ENCODE assay signal across 26 cellular contexts in the genomic region with DNA sequence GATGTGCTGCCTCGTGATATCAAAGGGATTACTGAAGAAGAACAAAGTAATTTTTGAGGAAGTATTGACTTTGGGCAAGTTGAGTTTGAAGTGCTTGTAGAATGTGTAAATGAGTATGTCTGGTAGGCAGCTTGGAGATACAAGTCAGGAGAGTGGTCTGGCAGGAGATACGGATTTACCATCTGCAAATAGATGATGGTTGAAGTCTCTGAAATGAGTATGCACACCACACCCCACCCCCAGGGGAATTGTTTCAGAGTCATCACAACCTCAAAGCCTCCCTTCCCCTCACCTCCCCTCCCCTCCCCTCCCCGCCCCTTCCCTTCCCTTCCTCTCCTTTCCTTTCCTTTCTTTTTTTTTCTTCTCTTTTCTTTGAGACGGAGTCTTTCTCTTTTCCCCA.
DNase-seq lines count a peak whose midpoint lies in the region; ATAC-seq, FAIRE-seq and TF ChIP-seq lines count a peak whose summit lies in the region.
"Had no signal": no experiment of that assay in that cellular context is flagged by ENCODE, and none has a peak within 500 bp of the region (broad histone marks: within the 10 kb centered on the region; RNA-seq: fewer than 3 reads in every experiment).

No MANE protein-coding gene starts in this region.

- no peak overlapping the region for H2AFZ ChIP-seq in DND-41 (ENCODE audit: low read depth, low read length)
- H2AFZ ChIP-seq: PC-9 had no signal

- H3K9ac ChIP-seq in DND-41 (ENCODE audit: low read depth, low read length), result no peak overlapping the region
- H3K9ac ChIP-seq: KMS-11, SK-N-SH had no signal

- H3K27me3 Mint-ChIP-seq in dendritic cell treated with granulocyte-macrophage colony-stimulating factor and Interleukin-4, amounts not matched to agents 40 ng/mL and 50 ng/mL, for 4 days, result peaks cover 1% of the 10 kb centered on the region
- H3K27me3 Mint-ChIP-seq in stimulated activated memory B cell treated with anti-CD40 and anti-IgM and Interleukin-4, amounts not matched to agents 10 μg/mL and 1 μg/mL and 100 μg/mL, for 72 hours, result peaks cover 21% of the 10 kb centered on the region

- peaks cover 13% of the 10 kb centered on the region for H3K36me3 Mint-ChIP-seq in dendritic cell treated with granulocyte-macrophage colony-stimulating factor and Interleukin-4, amounts not matched to agents 40 ng/mL and 50 ng/mL, for 4 days (ENCODE audit: low read depth)
- peaks cover 5% of the 10 kb centered on the region for H3K36me3 Mint-ChIP-seq in stimulated activated memory B cell treated with anti-CD40 and anti-IgM and Interleukin-4, amounts not matched to agents 10 μg/mL and 1 μg/mL and 100 μg/mL, for 72 hours
- H3K36me3 Mint-ChIP-seq: CD8-positive, alpha-beta T cell had no signal

- H3K27me3 ChIP-seq in DND-41 (ENCODE audit: insufficient read depth, low read length, poor library complexity), result peaks cover 3% of the 10 kb centered on the region
- H3K27me3 ChIP-seq: BE2C had no signal

- TF ChIP-seq CTCF in DND-41 (IDR thresholded peaks at IDR 0.05; ENCODE audit: borderline replicate concordance, extremely low read depth, low read length, poor library complexity, severe bottlenecking), result no peak
- TF ChIP-seq CTCF in NB4 (IDR thresholded peaks at IDR 0.05; ENCODE audit: low read depth, low read length), result no peak

- ATAC-seq in DND-41 (ENCODE audit: insufficient read depth, low read depth) (no peak), HG02798 (IDR thresholded peaks at IDR 0.05; ENCODE audit: poor library complexity, unreplicated experiment) (no peak), GM21528 (IDR thresholded peaks at IDR 0.05; ENCODE audit: low FRiP score, unreplicated experiment) (no peak)
- peak; percentile 77 for ATAC-seq in stimulated activated memory B cell treated with anti-CD40 and anti-IgM and Interleukin-4, amounts not matched to agents 10 μg/mL and 1 μg/mL and 100 μg/mL, for 72 hours
- ATAC-seq: CD8-positive, alpha-beta T cell; HCT116 had no signal

- peak overlapping the region; percentile 74 for H3K27ac Mint-ChIP-seq in dendritic cell treated with granulocyte-macrophage colony-stimulating factor and Interleukin-4, amounts not matched to agents 40 ng/mL and 50 ng/mL, for 4 days
- H3K27ac Mint-ChIP-seq in stimulated activated memory B cell treated with anti-CD40 and anti-IgM and Interleukin-4, amounts not matched to agents 10 μg/mL and 1 μg/mL and 100 μg/mL, for 72 hours, result peak overlapping the region; percentile 26
- H3K27ac Mint-ChIP-seq: CD8-positive, alpha-beta T cell had no signal

- no peak for FAIRE-seq in GM19239 (lab: Jason Lieb, UNC)
- FAIRE-seq: G401.6, H1, HTR-8/SVneo had no signal

- H4K20me1 ChIP-seq in DND-41 (ENCODE audit: insufficient read depth, low read length), result no peaks in the 10 kb centered on the region

- no peak for TF ChIP-seq POLR2A in NB4 (IDR thresholded peaks at IDR 0.05; ENCODE audit: extremely low read depth, insufficient read length)

- peaks cover 64% of the 10 kb centered on the region for H3K4me1 Mint-ChIP-seq in dendritic cell treated with granulocyte-macrophage colony-stimulating factor and Interleukin-4, amounts not matched to agents 40 ng/mL and 50 ng/mL, for 4 days (ENCODE audit: low read depth)
- peaks cover 29% of the 10 kb centered on the region for H3K4me1 Mint-ChIP-seq in stimulated activated memory B cell treated with anti-CD40 and anti-IgM and Interleukin-4, amounts not matched to agents 10 μg/mL and 1 μg/mL and 100 μg/mL, for 72 hours

- DNase-seq in DND-41, result peak; percentile 15
- peak; percentile 33 for DNase-seq in NB4 (ENCODE audit: low read depth)
- no peak for DNase-seq in GM19239 (ENCODE audit: insufficient read length, low spot score)
- DNase-seq: BE2C; Calu3; CD8-positive, alpha-beta T cell; DMS153; IMR-90; NCI-H1417; NCI-H1694 treated with DMSO at 0.1 percent for 48 hours; NCI-H2081 treated with DMSO at 0.1 percent for 48 hours; NCI-H2171 treated with DMSO at 0.1 percent for 48 hours; NCI-H524 treated with DMSO at 0.1 percent for 48 hours; PC-9; SHP77 treated with DMSO at 0.1 percent for 48 hours; SK-N-SH had no signal

- no peaks in the 10 kb centered on the region for H3K79me2 ChIP-seq in DND-41 (ENCODE audit: insufficient read depth, low read length)

- no peaks in the 10 kb centered on the region for H3K36me3 ChIP-seq in DND-41 (ENCODE audit: insufficient read depth, low read length)
- H3K36me3 ChIP-seq: BE2C had no signal

- H3K4me3 ChIP-seq in DND-41 (ENCODE audit: low read depth in 1 of 2, low read length in 2 of 2) (no peak overlapping the region), NB4 (ENCODE audit: low read depth, low read length) (no peak overlapping the region)
- H3K4me3 ChIP-seq: PC-9 had no signal

- no peak overlapping the region for H3K4me2 ChIP-seq in DND-41 (ENCODE audit: insufficient read depth, low read length)
- H3K4me2 ChIP-seq: KMS-11, PC-9, SK-N-SH had no signal

- H3K9me3 Mint-ChIP-seq in dendritic cell treated with granulocyte-macrophage colony-stimulating factor and Interleukin-4, amounts not matched to agents 40 ng/mL and 50 ng/mL, for 4 days, result peaks cover 22% of the 10 kb centered on the region
- peaks cover 9% of the 10 kb centered on the region for H3K9me3 Mint-ChIP-seq in stimulated activated memory B cell treated with anti-CD40 and anti-IgM and Interleukin-4, amounts not matched to agents 10 μg/mL and 1 μg/mL and 100 μg/mL, for 72 hours

- no peak overlapping the region for H3K4me3 Mint-ChIP-seq in dendritic cell treated with granulocyte-macrophage colony-stimulating factor and Interleukin-4, amounts not matched to agents 40 ng/mL and 50 ng/mL, for 4 days
- H3K4me3 Mint-ChIP-seq in stimulated activated memory B cell treated with anti-CD40 and anti-IgM and Interleukin-4, amounts not matched to agents 10 μg/mL and 1 μg/mL and 100 μg/mL, for 72 hours, result no peak overlapping the region
- H3K4me3 Mint-ChIP-seq: CD8-positive, alpha-beta T cell had no signal

- H3K27ac ChIP-seq in DND-41 (ENCODE audit: low read length), result no peak overlapping the region
- H3K27ac ChIP-seq: KMS-11, PC-9, RWPE1 had no signal

- H3K9me3 ChIP-seq in DND-41 (ENCODE audit: insufficient read depth, low read length, severe bottlenecking), result no peaks in the 10 kb centered on the region
- H3K9me3 ChIP-seq: BE2C, SK-N-SH had no signal

- intact Hi-C loops in dendritic cell treated with granulocyte-macrophage colony-stimulating factor and Interleukin-4, amounts not matched to agents 40 ng/mL and 50 ng/mL, for 4 days (cut with micrococcal nuclease), result loop anchor here (2.0 kb wide), 1 partner anchor 16 kb away; the partner anchor contains the start of gene MCUR1

- H3K4me1 ChIP-seq in DND-41 (ENCODE audit: insufficient read depth, low read length), result no peaks in the 10 kb centered on the region
- H3K4me1 ChIP-seq: BE2C had no signal
